8 cellular contexts compared by ENCODE assay signal in genomic region chr20:37804584-37805566, GRCh38.
DNase-seq lines count a peak whose midpoint lies in the region; ATAC-seq and TF ChIP-seq lines count a peak whose summit lies in the region.

No MANE protein-coding gene starts in this region.

- TF ChIP-seq CTCF in spleen (IDR thresholded peaks at IDR 0.05 in 8 of 11, conservative IDR thresholded peaks at IDR 0.05 in 3 of 11) (no peak), sigmoid colon (IDR thresholded peaks at IDR 0.05) (no peak)

- peak overlapping the region; percentile 19 for H3K4me3 Mint-ChIP-seq in T-helper 17 cell

- H3K36me3 ChIP-seq in spleen (peaks cover 0 to 76% (median 14%) of the 10 kb centered on the region in 6 donors), sigmoid colon (peaks cover 0 to 41% (median 4%) of the 10 kb centered on the region in 4 donors)

- no peak for TF ChIP-seq EP300 in sigmoid colon (IDR thresholded peaks at IDR 0.05)

- H3K4me3 ChIP-seq in spleen (peak overlapping the region in 1 of 8 donors; percentile 31), sigmoid colon (no peak overlapping the region)

- H3K27ac ChIP-seq in spleen (peak overlapping the region; percentile 33 to 88 (median 81)), sigmoid colon (no peak overlapping the region)

- WGBS in spleen, 5 donors: 53 to 65% (median 55%) methylated on average over 16 of the region's 16 CpGs
- WGBS in sigmoid colon, 2 donors: 71 to 91% methylated on average over 16 of the region's 16 CpGs

- ATAC-seq in HG03095 (IDR thresholded peaks at IDR 0.05; ENCODE audit: unreplicated experiment) (peak; percentile 57), T-helper 17 cell (peak; percentile 55)
- ATAC-seq in activated CD4-positive, CD25-positive, alpha-beta regulatory T cell treated with anti-CD3 and anti-CD28 coated beads, Interleukin-2, amount 50 U/mL, for 24 hours: no peak

- TF ChIP-seq POLR2A in spleen (IDR thresholded peaks at IDR 0.05) (no peak), sigmoid colon (IDR thresholded peaks at IDR 0.05) (no peak)

- H3K9me3 ChIP-seq in T-helper 17 cell (ENCODE audit: control insufficient read depth, low read length, poor library complexity, severe bottlenecking) (no peaks in the 10 kb centered on the region), spleen (no peaks in the 10 kb centered on the region), sigmoid colon (no peaks in the 10 kb centered on the region)

- H3K27ac Mint-ChIP-seq in T-helper 17 cell: no peak overlapping the region

- H3K4me1 ChIP-seq in spleen (peaks cover 32 to 79% (median 65%) of the 10 kb centered on the region in 6 donors), sigmoid colon (no peaks in the 10 kb centered on the region)

- peak; percentile 41 for DNase-seq in NCI-H2171 treated with DMSO at 0.1 percent for 48 hours (lab: John Stamatoyannopoulos, UW)
- DNase-seq in NCI-H2171 (lab: John Stamatoyannopoulos, UW): no peak
- DNase-seq in T-helper 17 cell: no peak
- DNase-seq in spleen: peak; percentile 84
- no peak for DNase-seq in sigmoid colon
- DNase-seq in activated effector memory CD4-positive, alpha-beta T cell treated with anti-CD3 and anti-CD28 coated beads, Interleukin-2, amount 50 U/mL, for 16 hours: no peak

- peaks cover 3% of the 10 kb centered on the region for H3K4me1 Mint-ChIP-seq in T-helper 17 cell

- H3K27me3 Mint-ChIP-seq in T-helper 17 cell: no peaks in the 10 kb centered on the region

- peaks cover 18% of the 10 kb centered on the region for H3K36me3 Mint-ChIP-seq in T-helper 17 cell (ENCODE audit: low read depth)

- H3K27me3 ChIP-seq in spleen (replicated peaks in 1 of 7) (no peaks in the 10 kb centered on the region), sigmoid colon (no peaks in the 10 kb centered on the region)

- intact Hi-C loops in spleen (cut with DNase I; ENCODE audit: low total_unique reads) (no loop called here), sigmoid colon (cut with DNase I) (no loop called here)

Comparison
In these comparisons a context has a peak if more than half of its experiments do, and no peak if none do; other contexts are left out.
1. DNase-seq: peak in NCI-H2171 treated with DMSO at 0.1 percent for 48 hours (single experiment) and spleen (single experiment); none in NCI-H2171 (single experiment), T-helper 17 cell (0 of 3), sigmoid colon (single experiment) and activated effector memory CD4-positive, alpha-beta T cell treated with anti-CD3 and anti-CD28 coated beads, Interleukin-2, amount 50 U/mL, for 16 hours (single experiment).
2. ATAC-seq: peak in HG03095 (single experiment) and T-helper 17 cell (single experiment); none in activated CD4-positive, CD25-positive, alpha-beta regulatory T cell treated with anti-CD3 and anti-CD28 coated beads, Interleukin-2, amount 50 U/mL, for 24 hours (0 of 2).
3. H3K27ac ChIP-seq: peak in spleen (8 of 8); none in sigmoid colon (0 of 4).